ENCODE assay signal across 9 cellular contexts in the genomic region with DNA sequence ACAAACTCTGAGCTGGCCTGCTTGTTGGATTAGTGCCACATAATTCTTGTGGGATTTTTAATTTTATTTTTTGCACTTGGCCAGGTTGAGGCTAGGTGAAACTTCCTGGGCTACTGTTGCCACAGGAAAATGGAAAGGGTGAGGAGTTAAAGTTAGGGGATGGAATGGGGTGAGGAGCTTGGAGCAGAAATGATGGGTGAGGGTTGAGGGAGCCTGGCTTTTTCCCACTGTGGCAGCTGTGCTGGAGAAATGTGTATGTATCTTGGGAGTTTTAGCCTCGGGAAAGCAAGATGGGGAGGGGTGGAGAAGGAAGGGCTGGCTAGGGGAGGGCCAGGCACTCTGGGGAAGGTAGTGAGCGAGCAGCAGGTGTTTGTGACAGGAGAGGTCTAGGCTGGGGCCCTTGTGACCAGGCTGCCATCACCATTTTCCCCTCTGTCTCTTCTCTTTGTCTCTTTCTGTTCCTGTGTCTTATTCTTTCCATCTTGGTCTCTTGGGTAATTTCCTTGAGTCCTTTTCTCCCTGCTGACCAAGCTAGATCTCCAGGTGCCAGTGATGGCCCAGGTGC. TPM values are rescaled to one million over a fixed set of nuclear protein-coding genes. Genes with fewer than 3 reads are reported as not detected.
DNase-seq lines count a peak whose midpoint lies in the region; ATAC-seq, FAIRE-seq and TF ChIP-seq lines count a peak whose summit lies in the region.
"Had no signal": no experiment of that assay in that cellular context is flagged by ENCODE, and none has a peak within 500 bp of the region (broad histone marks: within the 10 kb centered on the region; RNA-seq: fewer than 3 reads in every experiment).

No MANE protein-coding gene starts in this region.

- H3K9ac ChIP-seq in GM23248 (peak overlapping the region; percentile 93), astrocyte (ENCODE audit: low read length) (peak overlapping the region; percentile 96), mucosa of stomach (ENCODE audit: low read length) (peak overlapping the region; percentile 87)

- no peaks in the 10 kb centered on the region for H3K9me3 Mint-ChIP-seq in astrocyte (ENCODE audit: unreplicated experiment)

- H3K9me3 ChIP-seq in A549 (no peaks in the 10 kb centered on the region), GM23248 (ENCODE audit: low read depth) (no peaks in the 10 kb centered on the region), astrocyte (ENCODE audit: insufficient read depth, low read depth, low read length) (no peaks in the 10 kb centered on the region), mucosa of stomach (ENCODE audit: control insufficient read depth, low read length) (no peaks in the 10 kb centered on the region)

- TF ChIP-seq CTCF in A549 (IDR thresholded peaks at IDR 0.05) (no peak), astrocyte (IDR thresholded peaks at IDR 0.05; ENCODE audit: insufficient read depth, low read depth, low read length) (no peak), GM13976 (IDR thresholded peaks at IDR 0.05; ENCODE audit: borderline replicate concordance, control extremely low read depth, extremely low read depth, insufficient read depth, missing control alignments) (no peak)

- H4K20me1 ChIP-seq in GM23248 (ENCODE audit: insufficient read depth) (no peaks in the 10 kb centered on the region), astrocyte (ENCODE audit: insufficient read depth, low read length) (peaks cover 53% of the 10 kb centered on the region)

- H3K36me3 Mint-ChIP-seq in astrocyte (ENCODE audit: low read depth, unreplicated experiment) = peaks cover 28% of the 10 kb centered on the region

- in situ Hi-C loops in GM23248 (cut with MboI) = no loop called here
- in situ Hi-C loops in GM13976 (cut with MboI; ENCODE audit: low sequenced_read_pairs, unreplicated experiment) = no loop called here

- H3K4me1 Mint-ChIP-seq in astrocyte (ENCODE audit: low read depth, unreplicated experiment) = peaks cover 12% of the 10 kb centered on the region

- peak overlapping the region in 1 of 2 experiments; percentile 90; a peak in 2 of 6 replicates for H3K27ac ChIP-seq in A549
- no peak overlapping the region for H3K27ac ChIP-seq in GM23248
- no peak overlapping the region for H3K27ac ChIP-seq in astrocyte (ENCODE audit: low read depth, low read length)

- peaks cover 13% of the 10 kb centered on the region for H3K4me1 ChIP-seq in A549
- H3K4me1 ChIP-seq in GM23248 (ENCODE audit: insufficient read depth) = peaks cover 4% of the 10 kb centered on the region
- H3K4me1 ChIP-seq in astrocyte (ENCODE audit: insufficient read depth, low read length) = peaks cover 9% of the 10 kb centered on the region
- peaks cover 20% of the 10 kb centered on the region for H3K4me1 ChIP-seq in mucosa of stomach (ENCODE audit: control insufficient read depth, insufficient read depth, low read length)

- peak overlapping the region; percentile 87 for H3K27ac Mint-ChIP-seq in astrocyte (ENCODE audit: unreplicated experiment)

- H3K9me2 ChIP-seq in GM23248 (ENCODE audit: insufficient read depth) = no peaks in the 10 kb centered on the region

- H3K27me3 ChIP-seq in GM23248 (replicated peaks; ENCODE audit: insufficient read depth) (no peaks in the 10 kb centered on the region), astrocyte (ENCODE audit: insufficient read depth, low read length) (no peaks in the 10 kb centered on the region), mucosa of stomach (ENCODE audit: control insufficient read depth, insufficient read depth, low read length) (no peaks in the 10 kb centered on the region)

- FAIRE-seq in A549 (lab: Jason Lieb, UNC) (no peak), astrocyte (lab: Jason Lieb, UNC) (no peak), GM12892 (lab: Jason Lieb, UNC) (no peak)

- 80% methylated on average over 2 of the region's 2 CpGs for WGBS in A549 (ENCODE audit: missing lambda C conversion rate)
- 48 to 71% methylated on average over 2 of the region's 2 CpGs for WGBS in GM23248 (ENCODE audit: low coverage in 1 of 2, low lambda C conversion rate in 2 of 2, missing lambda C conversion rate in 2 of 2), 2 experiments

- no peak for TF ChIP-seq RAD21 in A549 (conservative IDR thresholded peaks at IDR 0.05 in 1 of 2, IDR thresholded peaks at IDR 0.05 in 1 of 2)

- no peak for DNase-seq in A549 (ENCODE audit: low read depth in 1 of 2, low spot score in 1 of 2)
- no peak for DNase-seq in GM23248
- DNase-seq in astrocyte (ENCODE audit: low read depth) = no peak
- DNase-seq in GM12892 (ENCODE audit: insufficient read length) = no peak
- DNase-seq in SKM-1 (lab: John Stamatoyannopoulos, UW; ENCODE audit: unreplicated experiment) = no peak
- DNase-seq in GM13976 (ENCODE audit: low spot score) = no peak
- DNase-seq: T-helper 9 cell had no signal

- H2AFZ ChIP-seq in GM23248 (no peak overlapping the region), astrocyte (ENCODE audit: low read depth, low read length) (no peak overlapping the region)

- POLR2A ChIA-PET in A549 (lab: Yijun Ruan, JAX) = interaction anchor here (1.5 kb wide), 1 partner anchor 30 kb away, joined by 4 read pairs; a partner anchor contains a TSS

- H3K4me3 Mint-ChIP-seq in astrocyte (ENCODE audit: unreplicated experiment) = peak overlapping the region; percentile 90

- H3K4me2 ChIP-seq in A549 (peak overlapping the region; percentile 97), GM23248 (ENCODE audit: unreplicated experiment) (peak overlapping the region; percentile 98), astrocyte (ENCODE audit: low read length) (peak overlapping the region; percentile 91)

- no peak for TF ChIP-seq POLR2A in A549 (IDR thresholded peaks at IDR 0.05; ENCODE audit: low read length)
- no peak for TF ChIP-seq POLR2A in GM12892 (IDR thresholded peaks at IDR 0.05; ENCODE audit: low read depth, low read length)

- peaks cover 5% of the 10 kb centered on the region; the same call in 1 of the 2 replicates for H3K36me3 ChIP-seq in GM23248 (ENCODE audit: low read depth)
- peaks cover 10% of the 10 kb centered on the region for H3K36me3 ChIP-seq in astrocyte (ENCODE audit: insufficient read depth, low read length)
- H3K36me3 ChIP-seq in mucosa of stomach (ENCODE audit: control insufficient read depth, insufficient read depth, low read length) = peaks cover 17% of the 10 kb centered on the region

- H3K79me2 ChIP-seq in GM23248 (ENCODE audit: insufficient read depth) (peaks cover 28% of the 10 kb centered on the region), astrocyte (ENCODE audit: insufficient read depth, low read length) (peaks cover 49% of the 10 kb centered on the region)

- no peak for ATAC-seq in A549
- ATAC-seq in HG02798 (IDR thresholded peaks at IDR 0.05; ENCODE audit: poor library complexity, unreplicated experiment) = no peak

- CTCF ChIA-PET in A549 (lab: Yijun Ruan, JAX) = interaction anchor here (0.5 to 4.2 kb wide), 7 partner anchors 11 to 666 kb away, joined by 3 to 22 read pairs (median 4); a partner anchor contains a TSS

- TF ChIP-seq EP300 in A549 (IDR thresholded peaks at IDR 0.05) = no peak

- H3K27me3 Mint-ChIP-seq in astrocyte (ENCODE audit: low read depth, unreplicated experiment) = no peaks in the 10 kb centered on the region

- H3F3A ChIP-seq in GM23248 (ENCODE audit: insufficient read depth) = peaks cover 5% of the 10 kb centered on the region; the same call in 1 of the 2 replicates

- H3K4me3 ChIP-seq in A549 (no peak overlapping the region; the same call in 2 of the 3 replicates), GM23248 (peak overlapping the region; percentile 87), astrocyte (ENCODE audit: insufficient read depth, low read depth, low read length) (no peak overlapping the region), mucosa of stomach (ENCODE audit: low read length) (no peak overlapping the region)

TF ChIP-seq in A549, 52 proteins besides CTCF, POLR2A, EP300 and RAD21 (continues in another document):
- TF ChIP-seq KDM1A (IDR thresholded peaks at IDR 0.05; ENCODE audit: low read depth) (no peak), CBX2 (IDR thresholded peaks at IDR 0.05; ENCODE audit: borderline replicate concordance, low read depth) (no peak), SMC3 (IDR thresholded peaks at IDR 0.05) (no peak), FOSL2 (IDR thresholded peaks at IDR 0.05) (no peak), FOSL2 (CRISPR knock-in tag; IDR thresholded peaks at IDR 0.05) (no peak), RFX5 (IDR thresholded peaks at IDR 0.05) (no peak)
- TF ChIP-seq, protein P1, sequence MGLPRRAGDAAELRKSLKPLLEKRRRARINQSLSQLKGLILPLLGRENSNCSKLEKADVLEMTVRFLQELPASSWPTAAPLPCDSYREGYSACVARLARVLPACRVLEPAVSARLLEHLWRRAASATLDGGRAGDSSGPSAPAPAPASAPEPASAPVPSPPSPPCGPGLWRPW (IDR thresholded peaks at IDR 0.05) = no peak

RNA-seq across cellular contexts. Expression of a gene that starts 2.0 kb away (rescaled TPM):
- polyA plus RNA-seq in A549 (2011; rRNA removed) = 14.0 and 14.3 TPM in 2 replicates
- 12.8 and 19.3 TPM in 2 replicates for polyA plus RNA-seq in A549 (2012; cell fraction: cytosol; rRNA removed)
- 34.6 and 46.3 TPM in 2 replicates for polyA plus RNA-seq in A549 (2012; cell fraction: nucleus; rRNA removed)
- polyA plus RNA-seq in A549 (2017; fragmentation: RNase III; extraction: RNeasy Plus Mini Kit Qiagen cat#74134 plus additional on column Dnase treatment) = 16.3 to 18.4 TPM (median 17.5 TPM) in 3 replicates
- 52.0 and 52.8 TPM in 2 replicates for polyA minus RNA-seq in A549 (2011; rRNA and poly(A)+ RNA removed)
- total RNA-seq in GM23248 (2014; rRNA removed; shearing (Covaris generic)) = 16.9 and 21.5 TPM in 2 replicates
- 3.0 and 3.6 TPM in 2 replicates for polyA plus RNA-seq in GM23248 (2016; fragmentation: Nextera tagmentation; extraction: Ambion mirVana)
- 15.4 and 19.1 TPM in 2 replicates for total RNA-seq in astrocyte
- 9.3 TPM for polyA plus RNA-seq in GM12892 (2012; ENCODE audit: missing spikeins)

RNA-seq across cellular contexts. Expression of a gene that starts 29.6 kb away (rescaled TPM):
- 241 and 265 TPM in 2 replicates for polyA plus RNA-seq in A549 (2011; rRNA removed)
- 356 and 395 TPM in 2 replicates for polyA plus RNA-seq in A549 (2012; cell fraction: cytosol; rRNA removed)
- polyA plus RNA-seq in A549 (2012; cell fraction: nucleus; rRNA removed) = 270 and 344 TPM in 2 replicates
- polyA plus RNA-seq in A549 (2017; fragmentation: RNase III; extraction: RNeasy Plus Mini Kit Qiagen cat#74134 plus additional on column Dnase treatment) = 207 to 218 TPM (median 210 TPM) in 3 replicates
- 218 and 220 TPM in 2 replicates for polyA minus RNA-seq in A549 (2011; rRNA and poly(A)+ RNA removed)
- total RNA-seq in GM23248 (2014; rRNA removed; shearing (Covaris generic)) = 130 and 164 TPM in 2 replicates
- 166 and 175 TPM in 2 replicates for polyA plus RNA-seq in GM23248 (2016; fragmentation: Nextera tagmentation; extraction: Ambion mirVana)
- 154 and 171 TPM in 2 replicates for total RNA-seq in astrocyte
- polyA plus RNA-seq in GM12892 (2012; ENCODE audit: missing spikeins) = 182 TPM

RNA-seq across cellular contexts. Expression of a gene that starts 43.1 kb away (rescaled TPM):
- polyA plus RNA-seq in A549 (2011; rRNA removed) (34.4 and 37.7 TPM in 2 replicates), A549 (2017; fragmentation: RNase III; extraction: RNeasy Plus Mini Kit Qiagen cat#74134 plus additional on column Dnase treatment) (26.3 to 27.6 TPM (median 26.8 TPM) in 3 replicates), GM23248 (2016; fragmentation: Nextera tagmentation; extraction: Ambion mirVana) (47.5 and 50.2 TPM in 2 replicates)
- 32.3 and 37.4 TPM in 2 replicates for polyA plus RNA-seq in A549 (2012; cell fraction: cytosol; rRNA removed)
- 37.4 and 40.0 TPM in 2 replicates for polyA plus RNA-seq in A549 (2012; cell fraction: nucleus; rRNA removed)
- polyA minus RNA-seq in A549 (2011; rRNA and poly(A)+ RNA removed) = 78.2 and 106 TPM in 2 replicates
- total RNA-seq in GM23248 (2014; rRNA removed; shearing (Covaris generic)) = 51.7 and 65.9 TPM in 2 replicates
- total RNA-seq in astrocyte = 59.4 and 67.8 TPM in 2 replicates
- 37.4 TPM for polyA plus RNA-seq in GM12892 (2012; ENCODE audit: missing spikeins)
